ENCODE assay signal across 16 cellular contexts in genomic region chr12:26286186-26286585, GRCh38.
"Had no signal": no experiment of that assay in that cellular context is flagged by ENCODE, and none has a peak within 500 bp of the region (broad histone marks: within the 10 kb centered on the region; RNA-seq: fewer than 3 reads in every experiment).

No MANE protein-coding gene starts in this region.

- H3K27me3 Mint-ChIP-seq: activated naive CD8-positive, alpha-beta T cell treated with anti-CD3 and anti-CD28 coated beads, Interleukin-2, amount 50 U/mL, for 24 hours; naive B cell; stimulated activated naive CD8-positive, alpha-beta T cell treated with anti-CD3 and anti-CD28 coated beads, Interleukin-15, Interleukin-2, amounts not matched to agents 100 ng/mL and 50 ng/mL, for 24 hours had no signal

- H3K4me1 Mint-ChIP-seq: activated naive CD4-positive, alpha-beta T cell treated with anti-CD3 and anti-CD28 coated beads, Interleukin-2, amount 10 ng/mL, durations not matched to agents 7 days and 5 days had no signal

- DNase-seq: activated CD4-positive, alpha-beta T cell treated with anti-CD3 and anti-CD28 coated beads, Interleukin-2, amount 50 U/mL, for 1 hour; activated CD4-positive, CD25-positive, alpha-beta regulatory T cell treated with anti-CD3 and anti-CD28 coated beads, Interleukin-2, amount 50 U/mL, for 72 hours; activated CD8-positive, alpha-beta memory T cell treated with anti-CD3 and anti-CD28 coated beads, Interleukin-2, amount 50 U/mL, for 4 hours; activated effector memory CD4-positive, alpha-beta T cell treated with Interleukin-2 at 50 U/mL for 16 hours; activated naive CD4-positive, alpha-beta T cell treated with anti-CD3 and anti-CD28 coated beads, Interleukin-2, amount 10 ng/mL, durations not matched to agents 7 days and 5 days; activated naive CD8-positive, alpha-beta T cell treated with anti-CD3 and anti-CD28 coated beads, Interleukin-2, amount 50 U/mL, for 24 hours; activated T-cell treated with anti-CD3 and anti-CD28 coated beads, Interleukin-2, amount 50 U/mL, for 4 hours; foreskin fibroblast; left cardiac atrium; mesenchymal stem cell; mucosa of descending colon; naive B cell; T1000; trophoblast cell had no signal

- H3K4me3 Mint-ChIP-seq: activated naive CD4-positive, alpha-beta T cell treated with anti-CD3 and anti-CD28 coated beads, Interleukin-2, amount 10 ng/mL, durations not matched to agents 7 days and 5 days; activated naive CD8-positive, alpha-beta T cell treated with anti-CD3 and anti-CD28 coated beads, Interleukin-2, amount 50 U/mL, for 24 hours; activated T-cell treated with anti-CD3 and anti-CD28 coated beads, Interleukin-2, amount 50 U/mL, for 4 hours; naive B cell; neural crest cell; stimulated activated naive CD8-positive, alpha-beta T cell treated with anti-CD3 and anti-CD28 coated beads, Interleukin-15, Interleukin-2, amounts not matched to agents 100 ng/mL and 50 ng/mL, for 24 hours had no signal

- H3K36me3 Mint-ChIP-seq: activated naive CD4-positive, alpha-beta T cell treated with anti-CD3 and anti-CD28 coated beads, Interleukin-2, amount 10 ng/mL, durations not matched to agents 7 days and 5 days; naive B cell had no signal

- H3K9me3 Mint-ChIP-seq: activated naive CD4-positive, alpha-beta T cell treated with anti-CD3 and anti-CD28 coated beads, Interleukin-2, amount 10 ng/mL, durations not matched to agents 7 days and 5 days; activated naive CD8-positive, alpha-beta T cell treated with anti-CD3 and anti-CD28 coated beads, Interleukin-2, amount 50 U/mL, for 24 hours; activated T-cell treated with anti-CD3 and anti-CD28 coated beads, Interleukin-2, amount 50 U/mL, for 4 hours; naive B cell; neural crest cell; stimulated activated naive CD8-positive, alpha-beta T cell treated with anti-CD3 and anti-CD28 coated beads, Interleukin-15, Interleukin-2, amounts not matched to agents 100 ng/mL and 50 ng/mL, for 24 hours had no signal

- H3K27ac Mint-ChIP-seq: activated naive CD4-positive, alpha-beta T cell treated with anti-CD3 and anti-CD28 coated beads, Interleukin-2, amount 10 ng/mL, durations not matched to agents 7 days and 5 days; activated naive CD8-positive, alpha-beta T cell treated with anti-CD3 and anti-CD28 coated beads, Interleukin-2, amount 50 U/mL, for 24 hours; naive B cell; stimulated activated naive CD8-positive, alpha-beta T cell treated with anti-CD3 and anti-CD28 coated beads, Interleukin-15, Interleukin-2, amounts not matched to agents 100 ng/mL and 50 ng/mL, for 24 hours had no signal

- ATAC-seq: activated naive CD8-positive, alpha-beta T cell treated with anti-CD3 and anti-CD28 coated beads, Interleukin-2, amount 50 U/mL, for 24 hours; activated T-cell treated with anti-CD3 and anti-CD28 coated beads, Interleukin-2, amount 50 U/mL, for 4 hours; left cardiac atrium; mucosa of descending colon had no signal
